ENCODE assay signal across 10 cellular contexts in genomic region chr4:111991163-111991562, GRCh38.
DNase-seq lines count a peak whose midpoint lies in the region; ATAC-seq and TF ChIP-seq lines count a peak whose summit lies in the region.
"Had no signal": no experiment of that assay in that cellular context is flagged by ENCODE, and none has a peak within 500 bp of the region (broad histone marks: within the 10 kb centered on the region; RNA-seq: fewer than 3 reads in every experiment).

No MANE protein-coding gene starts in this region.

- H3K4me2 ChIP-seq in MM.1S (ENCODE audit: low read depth, low read length): peak overlapping the region; percentile 28; the same call in 1 of the 2 replicates

- H4K20me1 ChIP-seq in MM.1S (ENCODE audit: insufficient read depth, low read length): no peaks in the 10 kb centered on the region

- ATAC-seq in GM19043 (IDR thresholded peaks at IDR 0.05; ENCODE audit: low read depth, unreplicated experiment): peak; percentile 93
- ATAC-seq in HG02759 (IDR thresholded peaks at IDR 0.05; ENCODE audit: unreplicated experiment): peak; percentile 93
- peak; percentile 84 for ATAC-seq in stimulated activated memory B cell treated with anti-CD40 and anti-IgM and Interleukin-4, amounts not matched to agents 10 μg/mL and 1 μg/mL and 100 μg/mL, for 72 hours
- ATAC-seq in gastroesophageal sphincter: no peak

- DNase-seq in MM.1S (peak; percentile 51), cardiac septum (ENCODE audit: low spot score) (no peak), GOT3 (lab: John Stamatoyannopoulos, UW) (no peak), NCI-H446 treated with DMSO at 0.1 percent for 48 hours (lab: John Stamatoyannopoulos, UW) (no peak)

- H3K27me3 ChIP-seq in MM.1S (replicated peaks; ENCODE audit: insufficient read depth, low read length) (peaks cover 10% of the 10 kb centered on the region; the same call in 1 of the 2 replicates), gastroesophageal sphincter (no peaks in the 10 kb centered on the region)

- H3K4me1 Mint-ChIP-seq in stimulated activated memory B cell treated with anti-CD40 and anti-IgM and Interleukin-4, amounts not matched to agents 10 μg/mL and 1 μg/mL and 100 μg/mL, for 72 hours: peaks cover 18% of the 10 kb centered on the region
- H3K4me1 Mint-ChIP-seq: brain had no signal

- H3F3A ChIP-seq in MM.1S (ENCODE audit: insufficient read depth, low read length): no peaks in the 10 kb centered on the region

- H3K36me3 Mint-ChIP-seq in stimulated activated memory B cell treated with anti-CD40 and anti-IgM and Interleukin-4, amounts not matched to agents 10 μg/mL and 1 μg/mL and 100 μg/mL, for 72 hours: no peaks in the 10 kb centered on the region
- H3K36me3 Mint-ChIP-seq: brain had no signal

- no peak overlapping the region for H3K9ac ChIP-seq in MM.1S (ENCODE audit: low read length)
- H3K9ac ChIP-seq: parathyroid adenoma had no signal

- no peak overlapping the region for H3K4me3 Mint-ChIP-seq in stimulated activated memory B cell treated with anti-CD40 and anti-IgM and Interleukin-4, amounts not matched to agents 10 μg/mL and 1 μg/mL and 100 μg/mL, for 72 hours
- H3K4me3 Mint-ChIP-seq: brain had no signal

- H3K4me3 ChIP-seq in MM.1S (ENCODE audit: low read length) (peak overlapping the region; percentile 19; the same call in 1 of the 2 replicates), gastroesophageal sphincter (no peak overlapping the region)

- H3K4me1 ChIP-seq in MM.1S (ENCODE audit: low read length) (peaks cover 15% of the 10 kb centered on the region), gastroesophageal sphincter (no peaks in the 10 kb centered on the region)
- H3K4me1 ChIP-seq: parathyroid adenoma had no signal

- 20 to 65% methylated on average over 1 to 3 of the region's 3 CpGs for WGBS in gastroesophageal sphincter (ENCODE audit: low coverage in 1 of 2), 2 donors

- H3K9me2 ChIP-seq in MM.1S (replicated peaks; ENCODE audit: insufficient read depth, low read length): no peaks in the 10 kb centered on the region

- H3K79me2 ChIP-seq in MM.1S (ENCODE audit: low read length): no peaks in the 10 kb centered on the region
- H3K79me2 ChIP-seq: parathyroid adenoma had no signal

- H3K27ac ChIP-seq in MM.1S (ENCODE audit: low read length): no peak overlapping the region
- H3K27ac ChIP-seq in gastroesophageal sphincter: no peak overlapping the region
- H3K27ac ChIP-seq: parathyroid adenoma had no signal

- H3K9me3 Mint-ChIP-seq in stimulated activated memory B cell treated with anti-CD40 and anti-IgM and Interleukin-4, amounts not matched to agents 10 μg/mL and 1 μg/mL and 100 μg/mL, for 72 hours: no peaks in the 10 kb centered on the region
- H3K9me3 Mint-ChIP-seq: brain had no signal

- no peaks in the 10 kb centered on the region for H3K36me3 ChIP-seq in MM.1S (replicated peaks; ENCODE audit: insufficient read depth, low read length)
- no peaks in the 10 kb centered on the region for H3K36me3 ChIP-seq in gastroesophageal sphincter

- no peak overlapping the region for H3K27ac Mint-ChIP-seq in stimulated activated memory B cell treated with anti-CD40 and anti-IgM and Interleukin-4, amounts not matched to agents 10 μg/mL and 1 μg/mL and 100 μg/mL, for 72 hours

- no peaks in the 10 kb centered on the region for H3K9me3 ChIP-seq in MM.1S (replicated peaks; ENCODE audit: insufficient read depth, low read length)
- no peaks in the 10 kb centered on the region for H3K9me3 ChIP-seq in gastroesophageal sphincter

- peaks cover 18% of the 10 kb centered on the region for H3K27me3 Mint-ChIP-seq in stimulated activated memory B cell treated with anti-CD40 and anti-IgM and Interleukin-4, amounts not matched to agents 10 μg/mL and 1 μg/mL and 100 μg/mL, for 72 hours

- no peak for TF ChIP-seq EP300 in gastroesophageal sphincter (IDR thresholded peaks at IDR 0.05)

- TF ChIP-seq POLR2A in gastroesophageal sphincter (IDR thresholded peaks at IDR 0.05): no peak

- intact Hi-C loops in cardiac septum (cut with DNase I): no loop called here

- no peak overlapping the region for H2AFZ ChIP-seq in MM.1S (ENCODE audit: low read length)
- H2AFZ ChIP-seq: parathyroid adenoma had no signal

- TF ChIP-seq CTCF in MM.1S (IDR thresholded peaks at IDR 0.05; ENCODE audit: low read length) (no peak), gastroesophageal sphincter (IDR thresholded peaks at IDR 0.05) (no peak)
